Comparison of ENCODE assay signal across 28 cellular contexts in genomic region chr3:17629400-17629799, GRCh38.
"Had no signal": no experiment of that assay in that cellular context is flagged by ENCODE, and none has a peak within 500 bp of the region (broad histone marks: within the 10 kb centered on the region; RNA-seq: fewer than 3 reads in every experiment).

No MANE protein-coding gene starts in this region.

- H3K9me3 Mint-ChIP-seq: activated B cell treated with CpG ODN at 0.5 μM for 24 hours; activated CD4-positive, alpha-beta T cell treated with anti-CD3 and anti-CD28 coated beads, Interleukin-2, amount 10 ng/mL, durations not matched to agents 24 days and 14 days; activated naive CD4-positive, alpha-beta T cell treated with anti-CD3 and anti-CD28 coated beads for 36 hours; activated T-helper 17 cell treated with anti-CD3 and anti-CD28 coated beads, Interleukin-2, amount 50 U/mL, for 72 hours; T-cell had no signal

- H3K4me3 ChIP-seq: body of pancreas, SK-N-MC had no signal

- H3K9me3 ChIP-seq: body of pancreas had no signal

- H3K4me3 Mint-ChIP-seq: activated B cell treated with CpG ODN at 0.5 μM for 24 hours; activated CD4-positive, alpha-beta T cell treated with anti-CD3 and anti-CD28 coated beads, Interleukin-2, amount 10 ng/mL, durations not matched to agents 24 days and 14 days; activated CD8-positive, alpha-beta memory T cell treated with anti-CD3 and anti-CD28 coated beads, Interleukin-2, amount 10 ng/mL, durations not matched to agents 7 days and 5 days; activated naive CD4-positive, alpha-beta T cell treated with anti-CD3 and anti-CD28 coated beads for 36 hours; activated naive CD8-positive, alpha-beta T cell; activated T-cell treated with anti-CD3 and anti-CD28 coated beads, Interleukin-2, amount 50 U/mL, for 4 hours; activated T-helper 17 cell treated with anti-CD3 and anti-CD28 coated beads, Interleukin-2, amount 50 U/mL, for 72 hours; T-cell had no signal

- H3K27ac ChIP-seq: body of pancreas, SK-N-MC had no signal

- H3K27me3 ChIP-seq: body of pancreas had no signal

- H3K27me3 Mint-ChIP-seq: activated B cell treated with CpG ODN at 0.5 μM for 24 hours; activated CD4-positive, alpha-beta T cell treated with anti-CD3 and anti-CD28 coated beads, Interleukin-2, amount 10 ng/mL, durations not matched to agents 24 days and 14 days; activated CD8-positive, alpha-beta memory T cell treated with anti-CD3 and anti-CD28 coated beads, Interleukin-2, amount 10 ng/mL, durations not matched to agents 7 days and 5 days; activated naive CD8-positive, alpha-beta T cell; activated T-helper 17 cell treated with anti-CD3 and anti-CD28 coated beads, Interleukin-2, amount 50 U/mL, for 72 hours; T-cell had no signal

- DNase-seq: activated B cell treated with CpG ODN at 0.5 μM for 24 hours; activated CD4-positive, alpha-beta T cell treated with anti-CD3 and anti-CD28 coated beads for 1 hour; activated CD4-positive, alpha-beta T cell treated with anti-CD3 and anti-CD28 coated beads, Interleukin-2, amount 10 ng/mL, durations not matched to agents 24 days and 14 days; activated CD4-positive, alpha-beta T cell treated with anti-CD3 and anti-CD28 coated beads, Interleukin-2, amount 50 U/mL, for 48 hours; activated CD8-positive, alpha-beta memory T cell treated with anti-CD3 and anti-CD28 coated beads, Interleukin-2, amount 10 ng/mL, durations not matched to agents 7 days and 5 days; activated gamma-delta T cell; activated naive CD4-positive, alpha-beta T cell treated with anti-CD3 and anti-CD28 coated beads for 36 hours; activated T-cell treated with anti-CD3 and anti-CD28 coated beads, Interleukin-2, amount 50 U/mL, for 4 hours; body of pancreas; central memory CD4-positive, alpha-beta T cell; Kasumi-1; NCI-H1092; NCI-H1417; NCI-H1930; NCI-H2171; NCI-H226; NCI-H510A; NCI-H526 treated with DMSO at 0.1 percent for 48 hours; NCI-H82; RPMI8226; T-cell; T-helper 2 cell; T1000 had no signal

- FAIRE-seq: bronchial epithelial cell, TTC549 had no signal

- H3K27ac Mint-ChIP-seq: activated B cell treated with CpG ODN at 0.5 μM for 24 hours; activated CD4-positive, alpha-beta T cell treated with anti-CD3 and anti-CD28 coated beads, Interleukin-2, amount 10 ng/mL, durations not matched to agents 24 days and 14 days; activated CD8-positive, alpha-beta memory T cell treated with anti-CD3 and anti-CD28 coated beads, Interleukin-2, amount 10 ng/mL, durations not matched to agents 7 days and 5 days; activated naive CD4-positive, alpha-beta T cell treated with anti-CD3 and anti-CD28 coated beads for 36 hours; activated naive CD8-positive, alpha-beta T cell; activated T-helper 17 cell treated with anti-CD3 and anti-CD28 coated beads, Interleukin-2, amount 50 U/mL, for 72 hours; T-cell had no signal
